Comparison of ENCODE assay signal across 11 cellular contexts in genomic region chr2:146874260-146874658, GRCh38.
A peak's percentile ranks its signal among the peaks of the same experiment; 100 is the strongest.
DNase-seq lines count a peak whose midpoint lies in the region; ATAC-seq and TF ChIP-seq lines count a peak whose summit lies in the region.
"Had no signal": no experiment of that assay in that cellular context is flagged by ENCODE, and none has a peak within 500 bp of the region (broad histone marks: within the 10 kb centered on the region; RNA-seq: fewer than 3 reads in every experiment).

No MANE protein-coding gene starts in this region.

- H3K36me3 Mint-ChIP-seq in MCF 10A (ENCODE audit: insufficient read depth, unreplicated experiment) = no peaks in the 10 kb centered on the region

- TF ChIP-seq CTCF in MCF 10A (IDR thresholded peaks at IDR 0.05; ENCODE audit: unreplicated experiment) = no peak
- no peak for TF ChIP-seq CTCF in breast epithelium (IDR thresholded peaks at IDR 0.05)
- TF ChIP-seq CTCF in foreskin fibroblast (IDR thresholded peaks at IDR 0.05; ENCODE audit: low read depth, low read length) = no peak
- no peak for TF ChIP-seq CTCF in upper lobe of right lung (IDR thresholded peaks at IDR 0.05)

- ATAC-seq in upper lobe of right lung (peak; percentile 68), HG03457 (IDR thresholded peaks at IDR 0.05; ENCODE audit: unreplicated experiment) (no peak), HG03565 (IDR thresholded peaks at IDR 0.05; ENCODE audit: unreplicated experiment) (no peak)

- H3K4me1 ChIP-seq in breast epithelium = no peaks in the 10 kb centered on the region
- H3K4me1 ChIP-seq in upper lobe of right lung = no peaks in the 10 kb centered on the region
- H3K4me1 ChIP-seq: colonic mucosa, sigmoid colon had no signal

- no peaks in the 10 kb centered on the region for H3K27me3 Mint-ChIP-seq in MCF 10A (ENCODE audit: insufficient read depth, unreplicated experiment)

- H3K4me3 ChIP-seq in breast epithelium (no peak overlapping the region), foreskin fibroblast (ENCODE audit: low read depth in 1 of 2, low read length in 2 of 2) (no peak overlapping the region), upper lobe of right lung (no peak overlapping the region)
- H3K4me3 ChIP-seq: colonic mucosa, sigmoid colon had no signal

- H3K27me3 ChIP-seq in breast epithelium (no peaks in the 10 kb centered on the region), upper lobe of right lung (no peaks in the 10 kb centered on the region)
- H3K27me3 ChIP-seq: colonic mucosa, sigmoid colon had no signal

- TF ChIP-seq POLR2A in breast epithelium (IDR thresholded peaks at IDR 0.05) = no peak

- DNase-seq in MCF 10A (ENCODE audit: unreplicated experiment) (peak; percentile 94), breast epithelium (ENCODE audit: low spot score in 2 of 2) (no peak), SW 1271 (lab: John Stamatoyannopoulos, UW) (peak; percentile 61 to 81), foreskin fibroblast (peak; percentile 87 to 90), upper lobe of right lung (no peak)
- no peak for DNase-seq in activated effector memory CD4-positive, alpha-beta T cell treated with anti-CD3 and anti-CD28 coated beads, Interleukin-2, amount 50 U/mL, for 16 hours
- DNase-seq: colonic mucosa, NCI-H2081 treated with DMSO at 0.1 percent for 48 hours, sigmoid colon had no signal

- no peaks in the 10 kb centered on the region for H3K9me3 Mint-ChIP-seq in MCF 10A (ENCODE audit: unreplicated experiment)

- peak overlapping the region; percentile 14 for H3K4me3 Mint-ChIP-seq in MCF 10A (ENCODE audit: unreplicated experiment)

- H3K9me3 ChIP-seq in breast epithelium (no peaks in the 10 kb centered on the region), upper lobe of right lung (no peaks in the 10 kb centered on the region)
- H3K9me3 ChIP-seq: colonic mucosa, sigmoid colon had no signal

- POLR2A ChIA-PET in MCF 10A (lab: Yijun Ruan, JAX) = no interaction called here

- BruUV-seq in MCF 10A (replicated peaks; lab: Mats Ljungman, UMichigan) = no TSS peak

- no peak overlapping the region for H3K27ac ChIP-seq in breast epithelium
- H3K27ac ChIP-seq in upper lobe of right lung = no peak overlapping the region
- H3K27ac ChIP-seq: colonic mucosa had no signal

- H3K4me1 Mint-ChIP-seq in MCF 10A (ENCODE audit: insufficient read depth, unreplicated experiment) = peaks cover 24% of the 10 kb centered on the region

- H3K36me3 ChIP-seq in breast epithelium (no peaks in the 10 kb centered on the region), upper lobe of right lung (no peaks in the 10 kb centered on the region)
- H3K36me3 ChIP-seq: colonic mucosa, sigmoid colon had no signal

- intact Hi-C loops in MCF 10A (cut with micrococcal nuclease) (no loop called here), breast epithelium (cut with DNase I; ENCODE audit: low total_unique reads) (no loop called here), upper lobe of right lung (cut with DNase I) (no loop called here)

- peak overlapping the region; percentile 76 for H3K27ac Mint-ChIP-seq in MCF 10A (ENCODE audit: low read depth, unreplicated experiment)

- CTCF ChIA-PET in MCF 10A (lab: Yijun Ruan, JAX) = no interaction called here

Comparison
In these comparisons a context has a peak if more than half of its experiments do, and no peak if none do; other contexts are left out.
1. DNase-seq: peak in MCF 10A (single experiment), SW 1271 (2 of 2) and foreskin fibroblast (2 of 2); none in breast epithelium (0 of 2), upper lobe of right lung (single experiment) and activated effector memory CD4-positive, alpha-beta T cell treated with anti-CD3 and anti-CD28 coated beads, Interleukin-2, amount 50 U/mL, for 16 hours (single experiment).